ENCODE assay signal across 14 cellular contexts in genomic region chr13:32175307-32175706, GRCh38.
"Had no signal": no experiment of that assay in that cellular context is flagged by ENCODE, and none has a peak within 500 bp of the region (broad histone marks: within the 10 kb centered on the region; RNA-seq: fewer than 3 reads in every experiment).

No MANE protein-coding gene starts in this region.

- ATAC-seq: natural killer cell treated with Interleukin-12 subunit alpha and Interleukin-12 subunit beta and Interleukin-15 and Interleukin-18, amount 100 ng/mL, for 72 hours; stimulated activated naive CD8-positive, alpha-beta T cell treated with anti-CD3 and anti-CD28 coated beads, Interleukin-15, Interleukin-2, amounts not matched to agents 100 U/mL and 50 U/mL, for 24 hours; upper lobe of right lung had no signal

- FAIRE-seq: endometrium had no signal

- H3K36me3 ChIP-seq: breast epithelium, upper lobe of right lung had no signal

- H3K4me1 ChIP-seq: breast epithelium, upper lobe of right lung had no signal

- H3K4me3 Mint-ChIP-seq: activated CD4-positive, alpha-beta memory T cell treated with anti-CD3 and anti-CD28 coated beads for 36 hours; activated naive CD8-positive, alpha-beta T cell; natural killer cell treated with Interleukin-12 subunit alpha and Interleukin-12 subunit beta and Interleukin-15 and Interleukin-18, amount 100 ng/mL, for 72 hours; T-helper 2 cell treated with Interferon-gamma antibody and Interleukin-4, amounts not matched to agents 5 μg/mL and 100 μg/mL, for 36 hours had no signal

- H3K9me3 Mint-ChIP-seq: activated CD4-positive, alpha-beta memory T cell treated with anti-CD3 and anti-CD28 coated beads for 36 hours; natural killer cell treated with Interleukin-12 subunit alpha and Interleukin-12 subunit beta and Interleukin-15 and Interleukin-18, amount 100 ng/mL, for 72 hours; T-helper 2 cell treated with Interferon-gamma antibody and Interleukin-4, amounts not matched to agents 5 μg/mL and 100 μg/mL, for 36 hours had no signal

- H3K27ac Mint-ChIP-seq: activated CD4-positive, alpha-beta memory T cell treated with anti-CD3 and anti-CD28 coated beads for 36 hours; activated naive CD8-positive, alpha-beta T cell; natural killer cell treated with Interleukin-12 subunit alpha and Interleukin-12 subunit beta and Interleukin-15 and Interleukin-18, amount 100 ng/mL, for 72 hours; T-helper 2 cell treated with Interferon-gamma antibody and Interleukin-4, amounts not matched to agents 5 μg/mL and 100 μg/mL, for 36 hours had no signal

- H3K9me3 ChIP-seq: breast epithelium, upper lobe of right lung had no signal

- H3K27me3 Mint-ChIP-seq: activated CD4-positive, alpha-beta memory T cell treated with anti-CD3 and anti-CD28 coated beads for 36 hours; activated naive CD8-positive, alpha-beta T cell; natural killer cell treated with Interleukin-12 subunit alpha and Interleukin-12 subunit beta and Interleukin-15 and Interleukin-18, amount 100 ng/mL, for 72 hours had no signal

- H3K27me3 ChIP-seq: breast epithelium, upper lobe of right lung had no signal

- H3K4me3 ChIP-seq: breast epithelium, upper lobe of right lung had no signal

- H3K27ac ChIP-seq: breast epithelium, upper lobe of right lung, VCaP had no signal

- DNase-seq: activated CD4-positive, alpha-beta memory T cell treated with anti-CD3 and anti-CD28 coated beads for 36 hours; activated gamma-delta T cell; activated T-cell treated with anti-CD3 and anti-CD28 coated beads, Interleukin-2, amount 50 U/mL, for 48 hours; stimulated activated CD4-positive, alpha-beta T cell treated with anti-CD3 and anti-CD28 coated beads, Interleukin-12 subunit alpha, Interleukin-12 subunit beta, amount 100 ng/mL, for 4 hours; stimulated activated CD8-positive, alpha-beta memory T cell treated with anti-CD3 and anti-CD28 coated beads, Interleukin-4, amount 100 ng/mL, for 48 hours; stimulated activated naive CD8-positive, alpha-beta T cell treated with anti-CD3 and anti-CD28 coated beads, Interleukin-15, Interleukin-2, amounts not matched to agents 100 U/mL and 50 U/mL, for 24 hours; SW 1271; upper lobe of right lung had no signal
